In the genomic region with DNA sequence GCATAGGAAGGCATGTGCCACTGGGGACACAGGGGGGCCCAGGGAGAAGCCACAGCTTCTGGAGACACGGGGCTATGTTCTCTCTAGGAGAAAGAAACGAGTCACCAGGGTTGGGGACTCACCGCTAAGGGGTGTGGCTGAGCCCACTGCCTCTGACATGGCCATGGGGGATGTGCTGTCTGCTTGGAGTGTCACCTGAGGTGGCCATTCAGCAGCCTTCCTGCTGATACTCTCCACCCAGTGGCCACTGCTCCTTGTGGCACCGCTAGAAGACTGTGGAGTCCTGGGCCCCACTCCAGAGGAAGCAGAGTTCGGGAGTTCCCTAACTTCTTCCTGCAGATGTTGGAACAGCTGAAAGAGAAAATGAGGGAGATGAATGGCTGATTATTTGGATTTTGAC, we compare ENCODE assay signal across 14 cellular contexts.
DNase-seq lines count a peak whose midpoint lies in the region; ATAC-seq, FAIRE-seq and TF ChIP-seq lines count a peak whose summit lies in the region.
"Had no signal": no experiment of that assay in that cellular context is flagged by ENCODE, and none has a peak within 500 bp of the region (broad histone marks: within the 10 kb centered on the region; RNA-seq: fewer than 3 reads in every experiment).

No MANE protein-coding gene starts in this region.

- peaks cover 47% of the 10 kb centered on the region for H3K4me1 ChIP-seq in HepG2 (ENCODE audit: insufficient read depth, low read length)
- peaks cover 0 to 17% (median 7%) of the 10 kb centered on the region in 4 donors for H3K4me1 ChIP-seq in upper lobe of left lung
- H3K4me1 ChIP-seq: HAP-1 had no signal

- H3K27ac ChIP-seq in HepG2 (ENCODE audit: extremely low read length, insufficient read depth, low read length): no peak overlapping the region
- no peak overlapping the region for H3K27ac ChIP-seq in upper lobe of left lung

- no peaks in the 10 kb centered on the region for H3K36me3 ChIP-seq in HepG2 (replicated peaks in 1 of 2; ENCODE audit: control insufficient read depth in 1 of 2, insufficient read depth in 2 of 2, low read length in 2 of 2)
- H3K36me3 ChIP-seq in upper lobe of left lung: no peaks in the 10 kb centered on the region
- H3K36me3 ChIP-seq: HAP-1 had no signal

- H3K9ac ChIP-seq in HepG2 (ENCODE audit: insufficient read depth, low read depth, low read length): no peak overlapping the region

- peak overlapping the region; percentile 9 for H2AFZ ChIP-seq in HepG2 (ENCODE audit: low read length)

- POLR2A ChIA-PET in activated CD8-positive, alpha-beta T cell treated with anti-CD3 and anti-CD28 coated beads for 36 hours (lab: Charles Lee): no interaction called here
- POLR2A ChIA-PET in activated CD8-positive, alpha-beta T cell treated with anti-CD3 and anti-CD28 coated beads, Interleukin-2, amount 10 ng/mL, durations not matched to agents 7 days and 5 days (lab: Charles Lee): no interaction called here
- POLR2A ChIA-PET in WTC11 (lab: Charles Lee) (no interaction called here), HepG2 (lab: Yijun Ruan, JAX) (interaction anchor here (1.3 kb wide), 1 partner anchor 13 kb away, joined by 4 read pairs; no protein-coding TSS in a partner anchor)

- WGBS in HepG2 (ENCODE audit: low lambda C conversion rate): 88% methylated on average over 4 of the region's 5 CpGs
- WGBS in upper lobe of left lung, 2 donors: 59 to 65% methylated on average over 5 of the region's 5 CpGs

- H3K27me3 Mint-ChIP-seq in activated CD8-positive, alpha-beta T cell treated with anti-CD3 and anti-CD28 coated beads for 36 hours: peaks cover 20% of the 10 kb centered on the region
- H3K27me3 Mint-ChIP-seq in activated CD8-positive, alpha-beta T cell treated with anti-CD3 and anti-CD28 coated beads, Interleukin-2, amount 10 ng/mL, durations not matched to agents 7 days and 5 days (ENCODE audit: low read depth): peaks cover 24% of the 10 kb centered on the region
- peaks cover 19% of the 10 kb centered on the region for H3K27me3 Mint-ChIP-seq in WTC11 (ENCODE audit: low read depth)

- no peak overlapping the region for H3K4me3 Mint-ChIP-seq in activated CD8-positive, alpha-beta T cell treated with anti-CD3 and anti-CD28 coated beads for 36 hours
- no peak overlapping the region for H3K4me3 Mint-ChIP-seq in activated CD8-positive, alpha-beta T cell treated with anti-CD3 and anti-CD28 coated beads, Interleukin-2, amount 10 ng/mL, durations not matched to agents 7 days and 5 days
- no peak overlapping the region for H3K4me3 Mint-ChIP-seq in WTC11

- H3K79me2 ChIP-seq in HepG2 (ENCODE audit: insufficient read depth, low read length): no peaks in the 10 kb centered on the region

- no peaks in the 10 kb centered on the region for H3K9me3 ChIP-seq in HepG2 (ENCODE audit: low read length)
- H3K9me3 ChIP-seq in upper lobe of left lung: no peaks in the 10 kb centered on the region
- H3K9me3 ChIP-seq: HAP-1 had no signal

- TF ChIP-seq CTCF in activated CD8-positive, alpha-beta T cell treated with anti-CD3 and anti-CD28 coated beads for 36 hours (IDR thresholded peaks at IDR 0.05): no peak
- no peak for TF ChIP-seq CTCF in WTC11 (IDR thresholded peaks at IDR 0.05)
- no peak for TF ChIP-seq CTCF in HepG2 (CRISPR knock-in tag; IDR thresholded peaks at IDR 0.05)
- TF ChIP-seq CTCF in upper lobe of left lung (IDR thresholded peaks at IDR 0.05): no peak

- H3K9me3 Mint-ChIP-seq in activated CD8-positive, alpha-beta T cell treated with anti-CD3 and anti-CD28 coated beads for 36 hours: peaks cover 6% of the 10 kb centered on the region
- H3K9me3 Mint-ChIP-seq in activated CD8-positive, alpha-beta T cell treated with anti-CD3 and anti-CD28 coated beads, Interleukin-2, amount 10 ng/mL, durations not matched to agents 7 days and 5 days (ENCODE audit: insufficient read depth): no peaks in the 10 kb centered on the region
- peaks cover 19% of the 10 kb centered on the region for H3K9me3 Mint-ChIP-seq in WTC11

- ATAC-seq in activated CD8-positive, alpha-beta T cell treated with anti-CD3 and anti-CD28 coated beads for 36 hours: peak; percentile 69
- ATAC-seq in activated CD8-positive, alpha-beta T cell treated with anti-CD3 and anti-CD28 coated beads, Interleukin-2, amount 10 ng/mL, durations not matched to agents 7 days and 5 days: no peak
- ATAC-seq in WTC11 (peak; percentile 55), HepG2 (peak; percentile 74), upper lobe of left lung (ENCODE audit: low FRiP score in 2 of 2) (peak; percentile 15 to 41), GM18520 (IDR thresholded peaks at IDR 0.05; ENCODE audit: unreplicated experiment) (no peak)
- ATAC-seq: Right ventricle myocardium inferior had no signal

- TF ChIP-seq RAD21 in HepG2 (CRISPR knock-in tag; IDR thresholded peaks at IDR 0.05): no peak

- peaks cover 2% of the 10 kb centered on the region for H3K4me1 Mint-ChIP-seq in activated CD8-positive, alpha-beta T cell treated with anti-CD3 and anti-CD28 coated beads for 36 hours (ENCODE audit: low read depth)
- H3K4me1 Mint-ChIP-seq in activated CD8-positive, alpha-beta T cell treated with anti-CD3 and anti-CD28 coated beads, Interleukin-2, amount 10 ng/mL, durations not matched to agents 7 days and 5 days (ENCODE audit: low read depth): no peaks in the 10 kb centered on the region
- H3K4me1 Mint-ChIP-seq in WTC11: peaks cover 32% of the 10 kb centered on the region

- intact Hi-C loops in activated CD8-positive, alpha-beta T cell treated with anti-CD3 and anti-CD28 coated beads for 36 hours (cut with micrococcal nuclease): no loop called here
- intact Hi-C loops in HepG2 (cut with micrococcal nuclease; ENCODE audit: unreplicated experiment): no loop called here

- H3K36me3 Mint-ChIP-seq in activated CD8-positive, alpha-beta T cell treated with anti-CD3 and anti-CD28 coated beads for 36 hours (ENCODE audit: low read depth): no peaks in the 10 kb centered on the region
- no peaks in the 10 kb centered on the region for H3K36me3 Mint-ChIP-seq in activated CD8-positive, alpha-beta T cell treated with anti-CD3 and anti-CD28 coated beads, Interleukin-2, amount 10 ng/mL, durations not matched to agents 7 days and 5 days (ENCODE audit: low read depth)
- peaks cover 17% of the 10 kb centered on the region for H3K36me3 Mint-ChIP-seq in WTC11

- peak; percentile 18 for DNase-seq in activated CD8-positive, alpha-beta T cell treated with anti-CD3 and anti-CD28 coated beads for 36 hours
- DNase-seq in activated CD8-positive, alpha-beta T cell treated with anti-CD3 and anti-CD28 coated beads, Interleukin-2, amount 10 ng/mL, durations not matched to agents 7 days and 5 days: no peak
- no peak for DNase-seq in WTC11 (ENCODE audit: low spot score)
- DNase-seq in HepG2 (ENCODE audit: low spot score): no peak
- DNase-seq in upper lobe of left lung: no peak
- DNase-seq in NCI-H345 treated with DMSO at 0.1 percent for 48 hours (lab: John Stamatoyannopoulos, UW; ENCODE audit: unreplicated experiment): no peak
- DNase-seq in RPMI8226: no peak
- DNase-seq: C1 segment of cervical spinal cord, NCI-H1436, NCI-H2081, NCI-H526 had no signal

- CTCF ChIA-PET in activated CD8-positive, alpha-beta T cell treated with anti-CD3 and anti-CD28 coated beads for 36 hours (lab: Charles Lee): no interaction called here
- CTCF ChIA-PET in activated CD8-positive, alpha-beta T cell treated with anti-CD3 and anti-CD28 coated beads, Interleukin-2, amount 10 ng/mL, durations not matched to agents 7 days and 5 days (lab: Charles Lee): no interaction called here
- CTCF ChIA-PET in WTC11 (lab: Charles Lee) (interaction anchor here (0.5 kb wide), 1 partner anchor 42 kb away, joined by 5 read pairs; no protein-coding TSS in a partner anchor), HepG2 (lab: Yijun Ruan, JAX; ENCODE audit: low intra/inter-chr PET ratio, low total read pairs) (no interaction called here)

- H3K4me2 ChIP-seq in HepG2 (ENCODE audit: low read depth, low read length): no peak overlapping the region

- H4K20me1 ChIP-seq in HepG2 (ENCODE audit: insufficient read depth, low read length): no peaks in the 10 kb centered on the region

- no TSS peak for BruUV-seq in HepG2 (replicated peaks; lab: Mats Ljungman, UMichigan)

- FAIRE-seq in HepG2 (lab: Jason Lieb, UNC): no peak

- no peak for TF ChIP-seq EP300 in HepG2 (IDR thresholded peaks at IDR 0.05; ENCODE audit: low read depth in 2 of 2, low read length in 2 of 2)
- no peak for TF ChIP-seq EP300 in HepG2 (CRISPR knock-in tag; IDR thresholded peaks at IDR 0.05; ENCODE audit: borderline replicate concordance)
- TF ChIP-seq EP300 in upper lobe of left lung (IDR thresholded peaks at IDR 0.05): no peak

- H3K27ac Mint-ChIP-seq in activated CD8-positive, alpha-beta T cell treated with anti-CD3 and anti-CD28 coated beads for 36 hours: no peak overlapping the region
- H3K27ac Mint-ChIP-seq in activated CD8-positive, alpha-beta T cell treated with anti-CD3 and anti-CD28 coated beads, Interleukin-2, amount 10 ng/mL, durations not matched to agents 7 days and 5 days: no peak overlapping the region
- no peak overlapping the region for H3K27ac Mint-ChIP-seq in WTC11

- H3K27me3 ChIP-seq in HepG2 (ENCODE audit: control insufficient read depth in 1 of 2, insufficient read depth in 2 of 2, low read length in 2 of 2) (no peaks in the 10 kb centered on the region), upper lobe of left lung (no peaks in the 10 kb centered on the region)

- H3K4me3 ChIP-seq in HepG2 (replicated peaks in 1 of 3; ENCODE audit: insufficient read depth in 1 of 3, low read depth in 2 of 3, low read length in 3 of 3) (no peak overlapping the region), upper lobe of left lung (no peak overlapping the region)
- H3K4me3 ChIP-seq: HAP-1 had no signal

- in situ Hi-C loops in HepG2 (cut with HindIII; ENCODE audit: extremely low pct_ligation_motif_present, low pct_unique_long_range_greater_than_20kb): no loop called here

- TF ChIP-seq POLR2A in HepG2 (IDR thresholded peaks at IDR 0.05; ENCODE audit: insufficient read depth in 1 of 2, low read depth in 2 of 2, low read length in 2 of 2): no peak
- TF ChIP-seq POLR2A in upper lobe of left lung (IDR thresholded peaks at IDR 0.05): no peak

TF ChIP-seq in WTC11, 78 proteins besides CTCF, POLR2A, EP300 and RAD21 (continues in another document):
- TF ChIP-seq ZNF671 (CRISPR knock-in tag; IDR thresholded peaks at IDR 0.05): no peak
- no peak for TF ChIP-seq PRRX2 (CRISPR knock-in tag; IDR thresholded peaks at IDR 0.05)

TF ChIP-seq in HepG2, 621 proteins besides CTCF, POLR2A, EP300 and RAD21 (continues in another document):
- TF ChIP-seq HOXA7 (CRISPR knock-in tag; IDR thresholded peaks at IDR 0.05): no peak
- peak; percentile 23; the same call in 1 of the 2 replicates for TF ChIP-seq NFYB (CRISPR knock-in tag; IDR thresholded peaks at IDR 0.05)

Comparison
In these comparisons a context has a peak if more than half of its experiments do, and no peak if none do; other contexts are left out.
1. ATAC-seq: peak in activated CD8-positive, alpha-beta T cell treated with anti-CD3 and anti-CD28 coated beads for 36 hours (single experiment), WTC11 (single experiment), HepG2 (single experiment) and upper lobe of left lung (2 of 2); none in activated CD8-positive, alpha-beta T cell treated with anti-CD3 and anti-CD28 coated beads, Interleukin-2, amount 10 ng/mL, durations not matched to agents 7 days and 5 days (single experiment) and GM18520 (single experiment).